Comparison of ENCODE assay signal across 8 cellular contexts in genomic region chrX:106726485-106727437, GRCh38. TPM values are rescaled to one million over a fixed set of nuclear protein-coding genes. Genes with fewer than 3 reads are reported as not detected.
DNase-seq lines count a peak whose midpoint lies in the region; ATAC-seq and TF ChIP-seq lines count a peak whose summit lies in the region.

RNF128 (plus strand) TSS chrX:106726701; CDS start chrX:106726914, 213 bp downstream.

- TF ChIP-seq CTCF in epithelial cell of esophagus (IDR thresholded peaks at IDR 0.05; ENCODE audit: insufficient read depth, low read depth, low read length, missing control alignments): no peak
- TF ChIP-seq CTCF in upper lobe of right lung (IDR thresholded peaks at IDR 0.05): no peak

- H3K4me3 ChIP-seq in epithelial cell of esophagus (ENCODE audit: low read length) (peak within 1 kb of the TSS; percentile 55), upper lobe of right lung (peak within 1 kb of the TSS; percentile 48)

- intact Hi-C loops in upper lobe of right lung (cut with DNase I): no loop called here

- DNase-seq in AG08396 (ENCODE audit: low spot score) (peak; percentile 65), T-helper 1 cell (peak in 3 of 5 donors; percentile 2 to 4 (median 3)), epithelial cell of esophagus (ENCODE audit: low read depth) (peak; percentile 67), mucosa of gallbladder (ENCODE audit: low spot score) (peak; percentile 63), upper lobe of right lung (peak; percentile 83), NOMO-1 (lab: John Stamatoyannopoulos, UW; ENCODE audit: unreplicated experiment in 2 of 2) (no peak)

- H3K27me3 ChIP-seq in upper lobe of right lung: no peaks in the 10 kb centered on the region

- no peaks in the 10 kb centered on the region for H3K9me3 ChIP-seq in upper lobe of right lung

- H3K27ac ChIP-seq in upper lobe of right lung: peak within 1 kb of the TSS; percentile 58

- H3K36me3 ChIP-seq in upper lobe of right lung: no peaks in the 10 kb centered on the region

- ATAC-seq in HG03103 (IDR thresholded peaks at IDR 0.05; ENCODE audit: low read depth, unreplicated experiment) (peak; percentile 80), upper lobe of right lung (peak; percentile 94), HG03565 (IDR thresholded peaks at IDR 0.05; ENCODE audit: unreplicated experiment) (no peak)

- no peaks in the 10 kb centered on the region for H3K4me1 ChIP-seq in upper lobe of right lung

RNA-seq across cellular contexts. Expression of gene RNF128, which starts in this region (rescaled TPM):
- total RNA-seq in mucosa of gallbladder: 144 TPM
- total RNA-seq in upper lobe of right lung: 18.1 TPM

Comparison
In these comparisons a context has a peak if more than half of its experiments do, and no peak if none do; other contexts are left out.
1. DNase-seq: peak in AG08396 (single experiment), T-helper 1 cell (3 of 5), epithelial cell of esophagus (single experiment), mucosa of gallbladder (single experiment) and upper lobe of right lung (single experiment); none in NOMO-1 (0 of 2).